24 cellular contexts compared by ENCODE assay signal in the genomic region with DNA sequence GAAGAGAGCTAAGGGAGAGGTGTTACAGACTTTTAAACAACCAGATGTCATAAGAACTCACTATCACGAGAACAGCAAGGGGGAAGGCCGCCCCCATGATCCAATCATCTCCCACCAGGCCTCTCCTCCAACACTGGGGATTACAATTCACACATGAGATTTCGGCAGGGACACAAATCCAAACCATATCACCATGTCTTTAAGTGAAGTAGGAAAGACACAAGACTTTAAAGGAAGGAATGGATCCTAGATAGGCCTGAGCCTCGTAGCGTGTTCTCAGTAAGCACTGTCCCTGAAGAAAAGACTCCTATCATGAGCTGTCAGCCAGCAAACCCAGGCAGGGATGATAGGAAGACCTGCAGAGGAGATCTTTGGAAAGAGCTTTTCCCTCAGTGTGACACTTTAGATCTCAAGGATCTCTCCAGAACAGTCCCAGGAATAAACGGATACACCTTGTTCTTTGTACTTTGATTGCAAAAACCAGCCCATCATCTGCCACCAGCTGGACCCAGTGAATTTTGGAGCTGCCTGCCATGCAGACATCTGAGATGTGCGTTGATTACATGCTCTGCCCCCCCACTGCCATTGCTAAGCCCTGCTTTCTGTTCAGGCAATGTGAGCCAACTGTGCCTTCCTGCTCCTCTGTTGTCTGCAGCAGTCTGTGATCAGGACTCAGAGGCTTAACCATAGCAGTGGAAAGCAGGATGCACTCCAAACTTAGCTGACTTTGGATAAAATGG. TPM values are rescaled to one million over a fixed set of nuclear protein-coding genes. Genes with fewer than 3 reads are reported as not detected.
A peak's percentile ranks its signal among the peaks of the same experiment; 100 is the strongest.
DNase-seq lines count a peak whose midpoint lies in the region; ATAC-seq, FAIRE-seq and TF ChIP-seq lines count a peak whose summit lies in the region.
"Had no signal": no experiment of that assay in that cellular context is flagged by ENCODE, and none has a peak within 500 bp of the region (broad histone marks: within the 10 kb centered on the region; RNA-seq: fewer than 3 reads in every experiment).

No MANE protein-coding gene starts in this region.

- no peak overlapping the region for H3K4me3 ChIP-seq in HEK293 (ENCODE audit: low read depth, low read length)
- H3K4me3 ChIP-seq: SK-N-MC, testis had no signal

- DNase-seq in Ammon's horn (ENCODE audit: low spot score) (peak; percentile 75), iPS-NIHi7 (ENCODE audit: extremely low spot score) (peak; percentile 26), left colon (no peak), frontal cortex (ENCODE audit: low spot score in 2 of 2) (no peak), glomerular visceral epithelial cell (ENCODE audit: extremely low spot score) (no peak)
- DNase-seq: activated CD8-positive, alpha-beta T cell treated with anti-CD3 and anti-CD28 coated beads, Interleukin-2, amount 10 ng/mL, durations not matched to agents 7 days and 5 days; activated naive CD4-positive, alpha-beta T cell treated with Interleukin-2 at 50 U/mL for 16 hours; activated T-cell treated with anti-CD3 and anti-CD28 coated beads, Interleukin-2, amount 50 U/mL, for 24 hours; CD4-positive, alpha-beta T cell; DMS79 treated with DMSO at 0.1 percent for 48 hours; effector CD4-positive, alpha-beta T cell; left cardiac atrium; naive thymus-derived CD8-positive, alpha-beta T cell; NCI-H1417; NCI-H345; stimulated activated CD4-positive, alpha-beta T cell treated with anti-CD3 and anti-CD28 coated beads, Interleukin-1b, Interleukin-23, amount 100 ng/mL, for 48 hours; T-helper 9 cell; testis had no signal

- no peak overlapping the region for H3K27ac ChIP-seq in HEK293 (ENCODE audit: extremely low read depth, low read depth, low read length)
- peak overlapping the region; percentile 2 for H3K27ac ChIP-seq in angular gyrus (ENCODE audit: low read depth, low read length)
- H3K27ac ChIP-seq: SK-N-MC, testis had no signal

- no peak for TF ChIP-seq CTCF in HEK293 (tag by site-specific recombination; IDR thresholded peaks at IDR 0.05)

- H3K9me3 ChIP-seq in HEK293 (ENCODE audit: control insufficient read depth, insufficient read depth, low read depth, low read length): no peaks in the 10 kb centered on the region
- H3K9me3 ChIP-seq: testis had no signal

- intact Hi-C loops in left colon (cut with DNase I, micrococcal nuclease): no loop called here

- H3K4me1 ChIP-seq in HEK293 (ENCODE audit: control insufficient read depth, insufficient read depth, low read length): 0 out of 2 replicates have a peak, but pooled peaks cover under 1% of the 10 kb centered on the region
- H3K4me1 ChIP-seq: testis had no signal

- CTCF ChIA-PET in HEK293 (lab: Yijun Ruan, JAX): interaction anchor here (0.6 to 0.7 kb wide), 2 partner anchors 14 to 312 kb away, joined by 3 read pairs; no protein-coding TSS in a partner anchor

- no peak for FAIRE-seq in frontal cortex (lab: Jason Lieb, UNC)
- FAIRE-seq: RCC 7860 had no signal

- H3K36me3 ChIP-seq in HEK293 (ENCODE audit: control insufficient read depth in 2 of 2, insufficient read depth in 1 of 2, low read length in 2 of 2): no peaks in the 10 kb centered on the region

- no peak for ATAC-seq in left colon
- ATAC-seq: activated CD8-positive, alpha-beta T cell treated with anti-CD3 and anti-CD28 coated beads, Interleukin-2, amount 10 ng/mL, durations not matched to agents 7 days and 5 days; esophagus mucosa; left cardiac atrium; naive thymus-derived CD8-positive, alpha-beta T cell; stimulated activated memory B cell treated with anti-CD40 and anti-IgM and Interleukin-4, amounts not matched to agents 10 μg/mL and 1 μg/mL and 100 μg/mL, for 72 hours had no signal

- POLR2A ChIA-PET in HEK293 (lab: Yijun Ruan, JAX): interaction anchor here (0.6 to 0.7 kb wide), 2 partner anchors 11 to 16 kb away, joined by 3 to 4 read pairs; a partner anchor contains a TSS

TF ChIP-seq in HEK293, 187 proteins besides CTCF, POLR2A, EP300 and RAD21:
- TF ChIP-seq ZNF335 (tag by site-specific recombination; conservative IDR thresholded peaks at IDR 0.05) (0 out of 2 replicates have a peak, but pooled peaks have one; percentile 25), ZBTB17 (tag by site-specific recombination; IDR thresholded peaks at IDR 0.05) (peak; percentile 21; the same call in 1 of the 2 replicates)
- TF ChIP-seq, protein P1, sequence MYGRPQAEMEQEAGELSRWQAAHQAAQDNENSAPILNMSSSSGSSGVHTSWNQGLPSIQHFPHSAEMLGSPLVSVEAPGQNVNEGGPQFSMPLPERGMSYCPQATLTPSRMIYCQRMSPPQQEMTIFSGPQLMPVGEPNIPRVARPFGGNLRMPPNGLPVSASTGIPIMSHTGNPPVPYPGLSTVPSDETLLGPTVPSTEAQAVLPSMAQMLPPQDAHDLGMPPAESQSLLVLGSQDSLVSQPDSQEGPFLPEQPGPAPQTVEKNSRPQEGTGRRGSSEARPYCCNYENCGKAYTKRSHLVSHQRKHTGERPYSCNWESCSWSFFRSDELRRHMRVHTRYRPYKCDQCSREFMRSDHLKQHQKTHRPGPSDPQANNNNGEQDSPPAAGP (tag by site-specific recombination; IDR thresholded peaks at IDR 0.05): no peak

RNA-seq across cellular contexts. Expression of a gene that starts 15.3 kb away (rescaled TPM):
- total RNA-seq in left colon (100 to 1,000 TPM; 173 to 239 TPM), frontal cortex (21.6 TPM)

RNA-seq across cellular contexts. Expression of a gene that starts 16.9 kb away (rescaled TPM):
- total RNA-seq in left colon: 10 to 100 TPM; 11.3 to 14.2 TPM
- total RNA-seq in frontal cortex: 110 TPM

RNA-seq across cellular contexts. Expression of a gene that starts 50.9 kb away (rescaled TPM):
- total RNA-seq in left colon (10 to 100 TPM; 28.1 to 30.6 TPM), frontal cortex (15.9 TPM)

Comparison
In these comparisons a context has a peak if more than half of its experiments do, and no peak if none do; other contexts are left out.
1. DNase-seq: peak in Ammon's horn (single experiment) and iPS-NIHi7 (single experiment); none in left colon (0 of 2), frontal cortex (0 of 2) and glomerular visceral epithelial cell (single experiment).